In the genomic region with DNA sequence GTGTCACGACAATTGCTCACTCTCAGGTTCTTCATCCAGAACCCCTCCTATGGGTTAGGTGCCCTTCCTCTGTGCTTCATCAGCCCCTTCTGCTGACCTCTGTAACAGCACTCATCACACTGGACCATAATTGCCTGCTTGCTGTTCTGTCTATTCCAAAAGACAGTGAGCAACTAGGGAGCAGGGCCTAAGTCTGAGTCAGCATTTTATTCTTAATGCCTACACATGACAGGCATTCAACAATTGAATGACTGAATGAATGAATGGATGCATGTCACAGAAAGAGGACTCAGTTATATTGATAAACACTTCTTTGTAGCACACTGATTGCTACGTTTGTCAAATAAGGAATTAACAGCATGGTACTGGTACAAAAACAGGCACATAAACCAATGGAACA, we compare ENCODE assay signal across 7 cellular contexts.
"Had no signal": no experiment of that assay in that cellular context is flagged by ENCODE, and none has a peak within 500 bp of the region (broad histone marks: within the 10 kb centered on the region; RNA-seq: fewer than 3 reads in every experiment).

No MANE protein-coding gene starts in this region.

- H3K9me3 ChIP-seq: HAP-1 had no signal

- ATAC-seq: GM23338, HCT116 had no signal

- DNase-seq: H7, HFFc6, KG1 had no signal

- H3K36me3 ChIP-seq: HAP-1 had no signal

- H2AFZ ChIP-seq: GM23338 had no signal

- H3K27ac ChIP-seq: HL-60 had no signal

- H3K4me2 ChIP-seq: GM23338 had no signal

- H3K4me3 ChIP-seq: GM23338, HAP-1 had no signal
